ENCODE assay signal across 1 cellular context in the genomic region with DNA sequence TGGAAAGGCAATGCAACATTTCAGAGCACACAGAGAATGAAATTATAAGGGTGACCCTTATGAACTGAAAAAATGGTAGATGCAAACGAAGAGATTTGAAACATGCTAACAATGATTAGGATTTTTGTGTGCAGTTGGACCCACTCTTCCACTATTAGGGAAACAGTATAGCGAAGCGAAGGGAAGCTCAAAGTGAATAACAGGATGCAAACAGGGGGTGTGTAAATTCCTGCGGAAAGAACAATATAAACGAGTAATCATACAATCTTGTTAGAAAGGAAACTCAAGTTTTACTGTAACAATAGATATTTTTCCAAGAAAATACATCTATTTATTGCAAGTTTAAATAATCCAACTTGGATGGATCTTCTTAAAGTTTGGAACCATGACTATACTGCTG.
TF ChIP-seq lines count a peak whose summit lies in the region.

No MANE protein-coding gene starts in this region.

TF ChIP-seq in H1, 55 proteins besides CTCF, POLR2A, EP300 and RAD21 (continued from another document):
- TF ChIP-seq HDAC2 (IDR thresholded peaks at IDR 0.05; ENCODE audit: borderline replicate concordance in 1 of 2, low read depth in 2 of 2, low read length in 2 of 2) (no peak), SRF (IDR thresholded peaks at IDR 0.05; ENCODE audit: low read depth, low read length) (no peak), SAP30 (IDR thresholded peaks at IDR 0.05; ENCODE audit: insufficient read depth, insufficient replicate concordance, low read length) (no peak), KDM5A (IDR thresholded peaks at IDR 0.05; ENCODE audit: low read length) (no peak), SIN3A (conservative IDR thresholded peaks at IDR 0.05 in 1 of 2, IDR thresholded peaks at IDR 0.05 in 1 of 2; ENCODE audit: low read depth in 1 of 2, low read length in 2 of 2) (no peak)
